8 cellular contexts compared by ENCODE assay signal in genomic region chr1:25543425-25544242, GRCh38. TPM values are rescaled to one million over a fixed set of nuclear protein-coding genes. Genes with fewer than 3 reads are reported as not detected.
DNase-seq lines count a peak whose midpoint lies in the region; ATAC-seq and TF ChIP-seq lines count a peak whose summit lies in the region.

LDLRAP1 (plus strand) TSS chr1:25543606; CDS start chr1:25543699, 93 bp downstream.

- H3K27me3 ChIP-seq in gastroesophageal sphincter = no peaks in the 10 kb centered on the region

- H3K27me3 Mint-ChIP-seq in activated naive CD4-positive, alpha-beta T cell treated with anti-CD3 and anti-CD28 coated beads for 36 hours (ENCODE audit: low read depth) = no peaks in the 10 kb centered on the region
- H3K27me3 Mint-ChIP-seq in neural crest cell (ENCODE audit: low read depth) = no peaks in the 10 kb centered on the region

- no peaks in the 10 kb centered on the region for H3K36me3 Mint-ChIP-seq in activated naive CD4-positive, alpha-beta T cell treated with anti-CD3 and anti-CD28 coated beads for 36 hours (ENCODE audit: low read depth)
- no peaks in the 10 kb centered on the region for H3K36me3 Mint-ChIP-seq in neural crest cell (ENCODE audit: low read depth)

- TF ChIP-seq POLR2A in Raji (IDR thresholded peaks at IDR 0.05; ENCODE audit: insufficient read depth, low read depth, low read length) (0 out of 2 replicates have a peak, but pooled peaks have one; percentile 17), gastroesophageal sphincter (IDR thresholded peaks at IDR 0.05) (peak; percentile 90 to 91)

- no peaks in the 10 kb centered on the region for H3K36me3 ChIP-seq in gastroesophageal sphincter

- H3K27ac Mint-ChIP-seq in activated naive CD4-positive, alpha-beta T cell treated with anti-CD3 and anti-CD28 coated beads for 36 hours = peak within 1 kb of the TSS; percentile 64
- no peak within 1 kb of the TSS for H3K27ac Mint-ChIP-seq in neural crest cell (ENCODE audit: unreplicated experiment)

- no peak for TF ChIP-seq EP300 in gastroesophageal sphincter (IDR thresholded peaks at IDR 0.05)

- WGBS in gastroesophageal sphincter (ENCODE audit: low coverage in 1 of 2), 2 donors = 0% methylated on average over 1 of the region's 99 CpGs; no CpG with 5 or more reads in 1 of the 2 donors

- peak within 1 kb of the TSS; percentile 73 for H3K4me3 ChIP-seq in AG10803 (ENCODE audit: low read length)
- H3K4me3 ChIP-seq in gastroesophageal sphincter = peak within 1 kb of the TSS; percentile 66 to 94

- H3K27ac ChIP-seq in gastroesophageal sphincter = peak within 1 kb of the TSS; percentile 29 to 94 (median 90)
- peak within 1 kb of the TSS; percentile 93 for H3K27ac ChIP-seq in substantia nigra (ENCODE audit: low read depth, low read length, poor library complexity, severe bottlenecking)

- peak; percentile 89 for ATAC-seq in GM19023 (IDR thresholded peaks at IDR 0.05; ENCODE audit: unreplicated experiment)
- peak; percentile 89 for ATAC-seq in HG03280 (IDR thresholded peaks at IDR 0.05; ENCODE audit: unreplicated experiment)
- peak; percentile 95 for ATAC-seq in gastroesophageal sphincter

- H3K9me3 ChIP-seq in gastroesophageal sphincter = no peaks in the 10 kb centered on the region

- DNase-seq in AG10803 (ENCODE audit: low read depth) (peak; percentile 69), neural crest cell (ENCODE audit: low read depth, low spot score) (peak; percentile 69), substantia nigra (lab: John Stamatoyannopoulos, UW) (peak in 47 of 49 donors; percentile 20 to 97 (median 63))
- peak; percentile 66 for DNase-seq in activated naive CD4-positive, alpha-beta T cell treated with anti-CD3 and anti-CD28 coated beads for 36 hours

- peak within 1 kb of the TSS; percentile 86 for H3K4me3 Mint-ChIP-seq in activated naive CD4-positive, alpha-beta T cell treated with anti-CD3 and anti-CD28 coated beads for 36 hours
- H3K4me3 Mint-ChIP-seq in neural crest cell = peak within 1 kb of the TSS; percentile 84

- peaks cover 37% of the 10 kb centered on the region for H3K4me1 Mint-ChIP-seq in activated naive CD4-positive, alpha-beta T cell treated with anti-CD3 and anti-CD28 coated beads for 36 hours (ENCODE audit: low read depth)
- H3K4me1 Mint-ChIP-seq in neural crest cell = peaks cover 26% of the 10 kb centered on the region

- TF ChIP-seq CTCF in AG10803 (conservative IDR thresholded peaks at IDR 0.05; ENCODE audit: low read length) (no peak), gastroesophageal sphincter (IDR thresholded peaks at IDR 0.05) (peak in 2 of 4 experiments; percentile 16 to 35), neural crest cell (conservative IDR thresholded peaks at IDR 0.05) (no peak)

- CTCF ChIA-PET in activated naive CD4-positive, alpha-beta T cell treated with anti-CD3 and anti-CD28 coated beads for 36 hours (lab: Charles Lee) = interaction anchor here (3.4 kb wide), 1 partner anchor 29 kb away, joined by 12 read pairs; no protein-coding TSS in a partner anchor

- no peaks in the 10 kb centered on the region for H3K9me3 Mint-ChIP-seq in activated naive CD4-positive, alpha-beta T cell treated with anti-CD3 and anti-CD28 coated beads for 36 hours
- no peaks in the 10 kb centered on the region for H3K9me3 Mint-ChIP-seq in neural crest cell

- H3K4me1 ChIP-seq in gastroesophageal sphincter = peaks cover 0 to 46% (median 12%) of the 10 kb centered on the region in 3 donors

- intact Hi-C loops in activated naive CD4-positive, alpha-beta T cell treated with anti-CD3 and anti-CD28 coated beads for 36 hours (cut with micrococcal nuclease) = no loop called here

RNA-seq across cellular contexts. Expression of gene LDLRAP1, which starts in this region (rescaled TPM):
- total RNA-seq in activated naive CD4-positive, alpha-beta T cell treated with anti-CD3 and anti-CD28 coated beads for 36 hours = 10 to 100 TPM; 19.1 to 19.7 TPM
- total RNA-seq in gastroesophageal sphincter = 10 to 100 TPM; 13.6 to 21.3 (median 17.2) TPM
- 18.8 and 20.7 TPM in 2 replicates for total RNA-seq in neural crest cell

Comparison
In these comparisons a context has a peak if more than half of its experiments do, and no peak if none do; other contexts are left out.
1. Peak in every context shown above with its lines: DNase-seq, ATAC-seq, H3K4me3 ChIP-seq and H3K27ac ChIP-seq.